ENCODE assay signal across 14 cellular contexts in genomic region chr4:61443813-61444510, GRCh38.
DNase-seq lines count a peak whose midpoint lies in the region; ATAC-seq, FAIRE-seq and TF ChIP-seq lines count a peak whose summit lies in the region.
"Had no signal": no experiment of that assay in that cellular context is flagged by ENCODE, and none has a peak within 500 bp of the region (broad histone marks: within the 10 kb centered on the region; RNA-seq: fewer than 3 reads in every experiment).

No MANE protein-coding gene starts in this region.

- no peaks in the 10 kb centered on the region for H3K4me1 ChIP-seq in PC-9 (replicated peaks; ENCODE audit: insufficient read depth)
- H3K4me1 ChIP-seq in endothelial cell of umbilical vein (ENCODE audit: control insufficient read depth, extremely low read depth, insufficient read depth, low read length), result peaks cover 6% of the 10 kb centered on the region
- no peaks in the 10 kb centered on the region for H3K4me1 ChIP-seq in A673 (ENCODE audit: insufficient read depth, low read length, poor library complexity, severe bottlenecking)
- H3K4me1 ChIP-seq in naive thymus-derived CD4-positive, alpha-beta T cell (ENCODE audit: control insufficient read depth in 2 of 2, insufficient read depth in 2 of 2, low read length in 2 of 2), result no peaks in the 10 kb centered on the region

- no peak for ATAC-seq in naive thymus-derived CD4-positive, alpha-beta T cell
- ATAC-seq: activated T-helper 17 cell treated with anti-CD3 and anti-CD28 coated beads, Interleukin-2, amount 50 U/mL, for 72 hours had no signal

- H3K4me2 ChIP-seq in PC-9 (no peak overlapping the region; the same call in 1 of the 2 replicates), endothelial cell of umbilical vein (ENCODE audit: insufficient read depth, low read length) (peak overlapping the region; percentile 55)

- H4K20me1 ChIP-seq in PC-9 (ENCODE audit: insufficient read depth) (no peaks in the 10 kb centered on the region), endothelial cell of umbilical vein (replicated peaks; ENCODE audit: control insufficient read depth, extremely low read depth, insufficient read depth, low read length) (no peaks in the 10 kb centered on the region)

- intact Hi-C loops in PC-9 (cut with micrococcal nuclease; ENCODE audit: unreplicated experiment), result no loop called here
- intact Hi-C loops in endothelial cell of umbilical vein (cut with micrococcal nuclease), result no loop called here
- intact Hi-C loops in A673 (cut with micrococcal nuclease; ENCODE audit: unreplicated experiment), result no loop called here
- intact Hi-C loops in naive thymus-derived CD4-positive, alpha-beta T cell (cut with micrococcal nuclease), result no loop called here

- H3K79me2 ChIP-seq in PC-9 (ENCODE audit: low read depth), result no peaks in the 10 kb centered on the region
- H3K79me2 ChIP-seq in endothelial cell of umbilical vein (ENCODE audit: control insufficient read depth, insufficient read depth, low read length), result no peaks in the 10 kb centered on the region

- peaks cover 3% of the 10 kb centered on the region for H3K36me3 Mint-ChIP-seq in mesothelial cell of epicardium
- H3K36me3 Mint-ChIP-seq in naive thymus-derived CD4-positive, alpha-beta T cell, result no peaks in the 10 kb centered on the region
- H3K36me3 Mint-ChIP-seq: activated CD4-positive, alpha-beta memory T cell treated with anti-CD3 and anti-CD28 coated beads for 36 hours had no signal

- TF ChIP-seq CTCF in PC-9 (conservative IDR thresholded peaks at IDR 0.05) (no peak), endothelial cell of umbilical vein (IDR thresholded peaks at IDR 0.05; ENCODE audit: extremely low read depth in 1 of 2, insufficient read depth in 1 of 2, low read depth in 1 of 2, low read length in 2 of 2) (no peak), mesothelial cell of epicardium (IDR thresholded peaks at IDR 0.05; ENCODE audit: unreplicated experiment) (no peak), A673 (conservative IDR thresholded peaks at IDR 0.05; ENCODE audit: low read depth, low read length) (no peak)

- H3K27ac ChIP-seq in PC-9 (0 out of 2 replicates have a peak overlapping the region, but pooled peaks have one; percentile 29), endothelial cell of umbilical vein (ENCODE audit: insufficient read depth, low read depth, low read length) (no peak overlapping the region), A673 (ENCODE audit: low read depth, low read length, poor library complexity, severe bottlenecking) (no peak overlapping the region)
- H3K27ac ChIP-seq in naive thymus-derived CD4-positive, alpha-beta T cell (ENCODE audit: low read depth, low read length), result no peak overlapping the region

- no peak overlapping the region for H3K4me3 Mint-ChIP-seq in mesothelial cell of epicardium
- no peak overlapping the region for H3K4me3 Mint-ChIP-seq in naive thymus-derived CD4-positive, alpha-beta T cell
- H3K4me3 Mint-ChIP-seq: activated CD4-positive, alpha-beta memory T cell treated with anti-CD3 and anti-CD28 coated beads for 36 hours; activated T-helper 17 cell treated with anti-CD3 and anti-CD28 coated beads, Interleukin-2, amount 50 U/mL, for 72 hours had no signal

- POLR2A ChIA-PET in PC-9 (lab: Charles Lee; ENCODE audit: unreplicated experiment) (no interaction called here), endothelial cell of umbilical vein (lab: Charles Lee) (no interaction called here), A673 (lab: Charles Lee; ENCODE audit: low non-redundant PET) (no interaction called here)
- POLR2A ChIA-PET in naive thymus-derived CD4-positive, alpha-beta T cell (lab: Charles Lee), result no interaction called here

- no peaks in the 10 kb centered on the region for H3K27me3 Mint-ChIP-seq in mesothelial cell of epicardium (ENCODE audit: low read depth)
- no peaks in the 10 kb centered on the region for H3K27me3 Mint-ChIP-seq in naive thymus-derived CD4-positive, alpha-beta T cell
- H3K27me3 Mint-ChIP-seq: activated CD4-positive, alpha-beta memory T cell treated with anti-CD3 and anti-CD28 coated beads for 36 hours; activated T-helper 17 cell treated with anti-CD3 and anti-CD28 coated beads, Interleukin-2, amount 50 U/mL, for 72 hours; progenitor cell of endocrine pancreas had no signal

- BruUV-seq in PC-9 (replicated peaks; lab: Mats Ljungman, UMichigan), result no TSS peak
- BruUV-seq in endothelial cell of umbilical vein (replicated peaks; lab: Mats Ljungman, UMichigan), result no TSS peak
- no TSS peak for BruUV-seq in A673 (replicated peaks; lab: Mats Ljungman, UMichigan)

- dilution Hi-C loops in endothelial cell of umbilical vein (cut with MboI; ENCODE audit: extremely low pct_ligation_motif_present, low sequenced_read_pairs), result no loop called here

- peaks cover 33% of the 10 kb centered on the region for H3K4me1 Mint-ChIP-seq in mesothelial cell of epicardium
- no peaks in the 10 kb centered on the region for H3K4me1 Mint-ChIP-seq in naive thymus-derived CD4-positive, alpha-beta T cell
- H3K4me1 Mint-ChIP-seq: activated T-helper 17 cell treated with anti-CD3 and anti-CD28 coated beads, Interleukin-2, amount 50 U/mL, for 72 hours had no signal

- H2AFZ ChIP-seq in PC-9, result no peak overlapping the region
- H2AFZ ChIP-seq in endothelial cell of umbilical vein (ENCODE audit: low read depth, low read length), result no peak overlapping the region

- peak overlapping the region; percentile 33 for H3K27ac Mint-ChIP-seq in mesothelial cell of epicardium
- no peak overlapping the region for H3K27ac Mint-ChIP-seq in naive thymus-derived CD4-positive, alpha-beta T cell
- H3K27ac Mint-ChIP-seq: activated CD4-positive, alpha-beta memory T cell treated with anti-CD3 and anti-CD28 coated beads for 36 hours; activated T-helper 17 cell treated with anti-CD3 and anti-CD28 coated beads, Interleukin-2, amount 50 U/mL, for 72 hours; progenitor cell of endocrine pancreas had no signal

- H3K9ac ChIP-seq in endothelial cell of umbilical vein (replicated peaks; ENCODE audit: extremely low read depth, insufficient read depth, low read length), result peak overlapping the region; percentile 23

- H3K4me3 ChIP-seq in PC-9, result no peak overlapping the region; the same call in 1 of the 2 replicates
- H3K4me3 ChIP-seq in endothelial cell of umbilical vein (replicated peaks in 1 of 3; ENCODE audit: insufficient read depth in 1 of 3, low read depth in 1 of 3, low read length in 3 of 3), result peak overlapping the region in 1 of 3 experiments; percentile 17
- no peak overlapping the region for H3K4me3 ChIP-seq in A673 (ENCODE audit: low read depth, low read length, poor library complexity, severe bottlenecking)
- H3K4me3 ChIP-seq in naive thymus-derived CD4-positive, alpha-beta T cell (ENCODE audit: low read length), result no peak overlapping the region

- H3K9me3 Mint-ChIP-seq in mesothelial cell of epicardium, result peaks cover 6% of the 10 kb centered on the region
- peaks cover 0 to 20% (median 5%) of the 10 kb centered on the region in 11 donors for H3K9me3 Mint-ChIP-seq in naive thymus-derived CD4-positive, alpha-beta T cell

- CTCF ChIA-PET in PC-9 (lab: Charles Lee), result no interaction called here
- CTCF ChIA-PET in endothelial cell of umbilical vein (lab: Charles Lee), result no interaction called here
- CTCF ChIA-PET in A673 (lab: Charles Lee), result no interaction called here
- CTCF ChIA-PET in naive thymus-derived CD4-positive, alpha-beta T cell (lab: Charles Lee), result no interaction called here

- no peak for TF ChIP-seq POLR2A in endothelial cell of umbilical vein (IDR thresholded peaks at IDR 0.05; ENCODE audit: low read depth, low read length)

- DNase-seq in COLO829 (ENCODE audit: low spot score) (peak; percentile 44), PC-9 (peak; percentile 29 to 54), endothelial cell of umbilical vein (ENCODE audit: low read depth, low spot score) (no peak), mesothelial cell of epicardium (ENCODE audit: low spot score in 2 of 2, unreplicated experiment in 2 of 2) (no peak), A673 (ENCODE audit: low spot score) (no peak), germinal center (ENCODE audit: low spot score) (no peak), HuH-7 (ENCODE audit: low spot score) (no peak)
- DNase-seq in naive thymus-derived CD4-positive, alpha-beta T cell, result no peak
- DNase-seq: activated CD4-positive, alpha-beta memory T cell treated with anti-CD3 and anti-CD28 coated beads for 36 hours; caudate nucleus; NCI-H526; stimulated activated CD4-positive, alpha-beta T cell treated with anti-CD3 and anti-CD28 coated beads, Interleukin-1b, Interleukin-23, amount 100 ng/mL, for 48 hours had no signal

- no peaks in the 10 kb centered on the region for H3K9me2 ChIP-seq in PC-9 (ENCODE audit: insufficient read depth)

- no peaks in the 10 kb centered on the region for H3K9me3 ChIP-seq in PC-9 (ENCODE audit: insufficient read depth, low read depth)
- no peaks in the 10 kb centered on the region for H3K9me3 ChIP-seq in endothelial cell of umbilical vein (replicated peaks; ENCODE audit: control insufficient read depth, insufficient read depth, low read length)
- no peaks in the 10 kb centered on the region for H3K9me3 ChIP-seq in A673 (ENCODE audit: low read depth, low read length, poor library complexity, severe bottlenecking)
- no peaks in the 10 kb centered on the region for H3K9me3 ChIP-seq in naive thymus-derived CD4-positive, alpha-beta T cell (ENCODE audit: control insufficient read depth in 2 of 3, low read length in 3 of 3)

- no peaks in the 10 kb centered on the region for H3K36me3 ChIP-seq in PC-9 (ENCODE audit: low read depth)
- H3K36me3 ChIP-seq in endothelial cell of umbilical vein (ENCODE audit: control insufficient read depth in 2 of 2, extremely low read depth in 1 of 2, insufficient read depth in 2 of 2, low read length in 2 of 2), result no peaks in the 10 kb centered on the region
- H3K36me3 ChIP-seq in A673 (ENCODE audit: insufficient read depth, low read length, poor library complexity, severe bottlenecking), result no peaks in the 10 kb centered on the region
- H3K36me3 ChIP-seq in naive thymus-derived CD4-positive, alpha-beta T cell (ENCODE audit: control insufficient read depth in 2 of 3, insufficient read depth in 3 of 3, low read length in 3 of 3), result no peaks in the 10 kb centered on the region

- FAIRE-seq in endothelial cell of umbilical vein (lab: Jason Lieb, UNC), result no peak

- H3K9me1 ChIP-seq in endothelial cell of umbilical vein (replicated peaks; ENCODE audit: control insufficient read depth, extremely low read depth, insufficient read depth, low read length), result no peaks in the 10 kb centered on the region

- H3K27me3 ChIP-seq in PC-9 (ENCODE audit: insufficient read depth, low read depth) (no peaks in the 10 kb centered on the region), endothelial cell of umbilical vein (ENCODE audit: control insufficient read depth in 2 of 2, insufficient read depth in 2 of 2, low read length in 2 of 2) (no peaks in the 10 kb centered on the region), A673 (replicated peaks; ENCODE audit: insufficient read depth, low read depth, low read length, poor library complexity) (no peaks in the 10 kb centered on the region)
- no peaks in the 10 kb centered on the region for H3K27me3 ChIP-seq in naive thymus-derived CD4-positive, alpha-beta T cell (ENCODE audit: control insufficient read depth in 2 of 2, insufficient read depth in 2 of 2, low read length in 2 of 2)

- H3F3A ChIP-seq in PC-9 (ENCODE audit: insufficient read depth, low read depth), result no peaks in the 10 kb centered on the region

TF ChIP-seq in endothelial cell of umbilical vein, 7 proteins besides CTCF, POLR2A, EP300 and RAD21 (continues in another document):
- TF ChIP-seq EZH2 (IDR thresholded peaks at IDR 0.05; ENCODE audit: borderline replicate concordance, low read depth, low read length, severe bottlenecking), result no peak

Comparison
In these comparisons a context has a peak if more than half of its experiments do, and no peak if none do; other contexts are left out.
1. DNase-seq: peak in COLO829 (single experiment) and PC-9 (2 of 2); none in endothelial cell of umbilical vein (single experiment), mesothelial cell of epicardium (0 of 2), A673 (single experiment), naive thymus-derived CD4-positive, alpha-beta T cell (0 of 9), germinal center (single experiment) and HuH-7 (single experiment).